Comparison of ENCODE assay signal across 25 cellular contexts in genomic region chrX:30253257-30253656, GRCh38. TPM values are rescaled to one million over a fixed set of nuclear protein-coding genes. Genes with fewer than 3 reads are reported as not detected.
DNase-seq lines count a peak whose midpoint lies in the region; ATAC-seq and TF ChIP-seq lines count a peak whose summit lies in the region.
"Had no signal": no experiment of that assay in that cellular context is flagged by ENCODE, and none has a peak within 500 bp of the region (broad histone marks: within the 10 kb centered on the region; RNA-seq: fewer than 3 reads in every experiment).

No MANE protein-coding gene starts in this region.

- H3K4me3 ChIP-seq in GM12865 (ENCODE audit: low read depth, low read length), result no peak overlapping the region
- H3K4me3 ChIP-seq: coronary artery, mucosa of descending colon had no signal

- no peaks in the 10 kb centered on the region for H3K36me3 Mint-ChIP-seq in progenitor cell of endocrine pancreas (ENCODE audit: insufficient read depth)
- H3K36me3 Mint-ChIP-seq: activated naive CD8-positive, alpha-beta T cell treated with anti-CD3 and anti-CD28 coated beads for 36 hours; brain; IgD-negative memory B cell; stimulated activated naive B cell treated with anti-CD40 and anti-IgM and Interleukin-4, amounts not matched to agents 10 μg/mL and 1 μg/mL and 100 μg/mL, for 72 hours; T-cell had no signal

- no peaks in the 10 kb centered on the region for H3K27me3 Mint-ChIP-seq in progenitor cell of endocrine pancreas
- H3K27me3 Mint-ChIP-seq: activated CD4-positive, alpha-beta memory T cell treated with anti-CD3 and anti-CD28 coated beads, Interleukin-2, amount 10 ng/mL, durations not matched to agents 7 days and 5 days; activated naive CD8-positive, alpha-beta T cell treated with anti-CD3 and anti-CD28 coated beads for 36 hours; IgD-negative memory B cell had no signal

- peaks cover 17% of the 10 kb centered on the region for H3K9me3 Mint-ChIP-seq in progenitor cell of endocrine pancreas (ENCODE audit: low read depth)
- H3K9me3 Mint-ChIP-seq: activated CD4-positive, alpha-beta memory T cell treated with anti-CD3 and anti-CD28 coated beads, Interleukin-2, amount 10 ng/mL, durations not matched to agents 7 days and 5 days; activated naive CD8-positive, alpha-beta T cell treated with anti-CD3 and anti-CD28 coated beads for 36 hours; activated T-cell treated with anti-CD3 and anti-CD28 coated beads, Interleukin-2, amount 50 U/mL, for 4 hours had no signal

- H3K4me3 Mint-ChIP-seq in progenitor cell of endocrine pancreas (ENCODE audit: low read depth), result no peak overlapping the region
- H3K4me3 Mint-ChIP-seq: activated CD4-positive, alpha-beta memory T cell treated with anti-CD3 and anti-CD28 coated beads, Interleukin-2, amount 10 ng/mL, durations not matched to agents 7 days and 5 days; activated naive CD8-positive, alpha-beta T cell treated with anti-CD3 and anti-CD28 coated beads for 36 hours; activated T-cell treated with anti-CD3 and anti-CD28 coated beads, Interleukin-2, amount 50 U/mL, for 4 hours; brain; IgD-negative memory B cell; stimulated activated naive B cell treated with anti-CD40 and anti-IgM and Interleukin-4, amounts not matched to agents 10 μg/mL and 1 μg/mL and 100 μg/mL, for 72 hours; T-cell had no signal

- ATAC-seq in GM19324 (IDR thresholded peaks at IDR 0.05; ENCODE audit: low FRiP score, unreplicated experiment), result peak; percentile 44
- peak; percentile 71 for ATAC-seq in HG02588 (IDR thresholded peaks at IDR 0.05; ENCODE audit: unreplicated experiment)
- ATAC-seq in HG03159 (IDR thresholded peaks at IDR 0.05; ENCODE audit: unreplicated experiment), result peak; percentile 52
- ATAC-seq: activated T-cell treated with anti-CD3 and anti-CD28 coated beads, Interleukin-2, amount 50 U/mL, for 4 hours; left colon; mucosa of descending colon; T-cell had no signal

- DNase-seq in GM12865 (ENCODE audit: low read depth) (peak; percentile 45), anterior cingulate cortex (lab: John Stamatoyannopoulos, UW) (no peak), foreskin melanocyte (no peak), progenitor cell of endocrine pancreas (ENCODE audit: low spot score, unreplicated experiment) (no peak), superior temporal gyrus (ENCODE audit: extremely low spot score) (no peak)
- DNase-seq: 8988T; activated CD4-positive, alpha-beta memory T cell treated with anti-CD3 and anti-CD28 coated beads, Interleukin-2, amount 10 ng/mL, durations not matched to agents 7 days and 5 days; activated naive CD8-positive, alpha-beta T cell treated with anti-CD3 and anti-CD28 coated beads for 36 hours; activated T-cell treated with anti-CD3 and anti-CD28 coated beads, Interleukin-2, amount 50 U/mL, for 4 hours; foreskin fibroblast; left colon; mucosa of descending colon; NCI-H187; NCI-H510A; stimulated activated naive B cell treated with anti-CD40 and anti-IgM and Interleukin-4, amounts not matched to agents 10 μg/mL and 1 μg/mL and 100 μg/mL, for 72 hours; T-cell; trophoblast cell; WERI-Rb-1 had no signal

- no peak for TF ChIP-seq CTCF in GM12865 (IDR thresholded peaks at IDR 0.05; ENCODE audit: insufficient read depth, low read depth, low read length, missing control alignments)
- TF ChIP-seq CTCF in progenitor cell of endocrine pancreas (IDR thresholded peaks at IDR 0.05; ENCODE audit: unreplicated experiment), result no peak

- no peak overlapping the region for H3K27ac Mint-ChIP-seq in progenitor cell of endocrine pancreas
- H3K27ac Mint-ChIP-seq: activated CD4-positive, alpha-beta memory T cell treated with anti-CD3 and anti-CD28 coated beads, Interleukin-2, amount 10 ng/mL, durations not matched to agents 7 days and 5 days; activated naive CD8-positive, alpha-beta T cell treated with anti-CD3 and anti-CD28 coated beads for 36 hours; brain; IgD-negative memory B cell; stimulated activated naive B cell treated with anti-CD40 and anti-IgM and Interleukin-4, amounts not matched to agents 10 μg/mL and 1 μg/mL and 100 μg/mL, for 72 hours; T-cell had no signal

- no peaks in the 10 kb centered on the region for H3K4me1 Mint-ChIP-seq in progenitor cell of endocrine pancreas (ENCODE audit: low read depth)
- H3K4me1 Mint-ChIP-seq: activated CD4-positive, alpha-beta memory T cell treated with anti-CD3 and anti-CD28 coated beads, Interleukin-2, amount 10 ng/mL, durations not matched to agents 7 days and 5 days; activated naive CD8-positive, alpha-beta T cell treated with anti-CD3 and anti-CD28 coated beads for 36 hours; brain; IgD-negative memory B cell; stimulated activated naive B cell treated with anti-CD40 and anti-IgM and Interleukin-4, amounts not matched to agents 10 μg/mL and 1 μg/mL and 100 μg/mL, for 72 hours; T-cell had no signal

RNA-seq across cellular contexts. Expression of gene MAGEB1, which starts 6.3 kb away (rescaled TPM):
- total RNA-seq in progenitor cell of endocrine pancreas, result not detected in 2 replicates
- total RNA-seq: activated CD4-positive, alpha-beta memory T cell treated with anti-CD3 and anti-CD28 coated beads, Interleukin-2, amount 10 ng/mL, durations not matched to agents 7 days and 5 days; activated naive CD8-positive, alpha-beta T cell treated with anti-CD3 and anti-CD28 coated beads for 36 hours; activated T-cell treated with anti-CD3 and anti-CD28 coated beads, Interleukin-2, amount 50 U/mL, for 4 hours; endothelial cell of umbilical vein; left colon; mucosa of descending colon; T-cell had no signal

RNA-seq across cellular contexts. Expression of gene MAGEB4, which starts 11.5 kb away (rescaled TPM):
- total RNA-seq in progenitor cell of endocrine pancreas, result not detected in 2 replicates
- total RNA-seq: activated CD4-positive, alpha-beta memory T cell treated with anti-CD3 and anti-CD28 coated beads, Interleukin-2, amount 10 ng/mL, durations not matched to agents 7 days and 5 days; activated naive CD8-positive, alpha-beta T cell treated with anti-CD3 and anti-CD28 coated beads for 36 hours; activated T-cell treated with anti-CD3 and anti-CD28 coated beads, Interleukin-2, amount 50 U/mL, for 4 hours; endothelial cell of umbilical vein; left colon; mucosa of descending colon; T-cell had no signal

RNA-seq across cellular contexts. Expression of gene MAGEB3, which starts 22.8 kb away (rescaled TPM):
- total RNA-seq in progenitor cell of endocrine pancreas, result 0.26 and 0.51 TPM in 2 replicates
- total RNA-seq: activated CD4-positive, alpha-beta memory T cell treated with anti-CD3 and anti-CD28 coated beads, Interleukin-2, amount 10 ng/mL, durations not matched to agents 7 days and 5 days; activated naive CD8-positive, alpha-beta T cell treated with anti-CD3 and anti-CD28 coated beads for 36 hours; activated T-cell treated with anti-CD3 and anti-CD28 coated beads, Interleukin-2, amount 50 U/mL, for 4 hours; endothelial cell of umbilical vein; left colon; mucosa of descending colon; T-cell had no signal

RNA-seq across cellular contexts. Expression of gene MAGEB2, which starts 37.9 kb away (rescaled TPM):
- not detected in 2 replicates for total RNA-seq in progenitor cell of endocrine pancreas
- total RNA-seq: activated CD4-positive, alpha-beta memory T cell treated with anti-CD3 and anti-CD28 coated beads, Interleukin-2, amount 10 ng/mL, durations not matched to agents 7 days and 5 days; activated naive CD8-positive, alpha-beta T cell treated with anti-CD3 and anti-CD28 coated beads for 36 hours; endothelial cell of umbilical vein; left colon; mucosa of descending colon had no signal

RNA-seq across cellular contexts. Expression of gene NR0B1, which starts 55.9 kb away (rescaled TPM):
- total RNA-seq in progenitor cell of endocrine pancreas, result 0.86 and 1.2 TPM in 2 replicates
- total RNA-seq: activated CD4-positive, alpha-beta memory T cell treated with anti-CD3 and anti-CD28 coated beads, Interleukin-2, amount 10 ng/mL, durations not matched to agents 7 days and 5 days; activated naive CD8-positive, alpha-beta T cell treated with anti-CD3 and anti-CD28 coated beads for 36 hours; activated T-cell treated with anti-CD3 and anti-CD28 coated beads, Interleukin-2, amount 50 U/mL, for 4 hours; endothelial cell of umbilical vein; left colon; mucosa of descending colon; T-cell had no signal
